Comparison of ENCODE assay signal across 2 cellular contexts in genomic region chr20:35173576-35174192, GRCh38.
TF ChIP-seq lines count a peak whose summit lies in the region.

No MANE protein-coding gene starts in this region.

TF ChIP-seq in GM23338, 12 proteins besides CTCF, POLR2A, EP300 and RAD21:
- TF ChIP-seq EZH2 (IDR thresholded peaks at IDR 0.05; ENCODE audit: low read depth, unreplicated experiment) (no peak), REST (IDR thresholded peaks at IDR 0.05; ENCODE audit: unreplicated experiment) (no peak), ZNF462 (CRISPR knock-in tag; IDR thresholded peaks at IDR 0.05) (no peak), ETS1 (IDR thresholded peaks at IDR 0.05) (no peak), NANOG (IDR thresholded peaks at IDR 0.05; ENCODE audit: borderline replicate concordance) (no peak), ZNF331 (CRISPR knock-in tag; IDR thresholded peaks at IDR 0.05; ENCODE audit: low read depth) (no peak), EZH2phosphoT487 (IDR thresholded peaks at IDR 0.05; ENCODE audit: unreplicated experiment) (no peak), POLR2AphosphoS5 (IDR thresholded peaks at IDR 0.05; ENCODE audit: low read depth) (no peak), STAT1 (IDR thresholded peaks at IDR 0.05; ENCODE audit: unreplicated experiment) (no peak), JUNB (IDR thresholded peaks at IDR 0.05; ENCODE audit: unreplicated experiment) (no peak), CREB1 (CRISPR knock-in tag; IDR thresholded peaks at IDR 0.05; ENCODE audit: low read depth) (no peak), ZNF114 (CRISPR knock-in tag; IDR thresholded peaks at IDR 0.05) (no peak)
TF ChIP-seq in GM23338: peak in this region for 0.

TF ChIP-seq in WTC11, 78 proteins besides CTCF, POLR2A, EP300 and RAD21:
- TF ChIP-seq ESRRA (CRISPR knock-in tag; IDR thresholded peaks at IDR 0.05; ENCODE audit: borderline replicate concordance) (no peak), SOX15 (CRISPR knock-in tag; IDR thresholded peaks at IDR 0.05) (no peak), USF1 (CRISPR knock-in tag; IDR thresholded peaks at IDR 0.05) (no peak), MXD4 (CRISPR knock-in tag; IDR thresholded peaks at IDR 0.05; ENCODE audit: borderline replicate concordance) (no peak), CDX4 (CRISPR knock-in tag; IDR thresholded peaks at IDR 0.05; ENCODE audit: borderline replicate concordance) (no peak), TP53 (CRISPR knock-in tag; IDR thresholded peaks at IDR 0.05) (no peak), NFATC4 (CRISPR knock-in tag; IDR thresholded peaks at IDR 0.05) (no peak), TCF7 (CRISPR knock-in tag; IDR thresholded peaks at IDR 0.05; ENCODE audit: low read depth) (no peak), ZBTB43 (CRISPR knock-in tag; IDR thresholded peaks at IDR 0.05) (no peak), SMAD3 (CRISPR knock-in tag; IDR thresholded peaks at IDR 0.05; ENCODE audit: borderline replicate concordance) (no peak), ZNF671 (CRISPR knock-in tag; IDR thresholded peaks at IDR 0.05) (no peak), RORB (CRISPR knock-in tag; IDR thresholded peaks at IDR 0.05) (no peak), ZNF317 (CRISPR knock-in tag; IDR thresholded peaks at IDR 0.05; ENCODE audit: borderline replicate concordance, low read depth) (no peak), E2F4 (CRISPR knock-in tag; IDR thresholded peaks at IDR 0.05; ENCODE audit: borderline replicate concordance, low read depth) (no peak), ZNF425 (CRISPR knock-in tag; conservative IDR thresholded peaks at IDR 0.05) (no peak), TEAD1 (CRISPR knock-in tag; IDR thresholded peaks at IDR 0.05) (no peak), NR3C1 (CRISPR knock-in tag; conservative IDR thresholded peaks at IDR 0.05; ENCODE audit: low read depth) (no peak), HMGA2 (CRISPR knock-in tag; IDR thresholded peaks at IDR 0.05) (no peak)
